In genomic region chr19:29605653-29606419, GRCh38 we compare ENCODE assay signal across 7 cellular contexts.
DNase-seq lines count a peak whose midpoint lies in the region; ATAC-seq and TF ChIP-seq lines count a peak whose summit lies in the region.

Gene POP4 (plus strand): TSS chr19:29606283. CDS start chr19:29606319, 36 bp downstream.

- DNase-seq in NCI-H2081 (lab: John Stamatoyannopoulos, UW) (peak; percentile 93 to 95), T1000 (lab: John Stamatoyannopoulos, UW) (peak; percentile 86), astrocyte of the hippocampus (ENCODE audit: low read depth, low spot score) (peak; percentile 99), hippocampal formation (lab: John Stamatoyannopoulos, UW) (peak; percentile 90 to 94), retinal pigment epithelial cell (ENCODE audit: low read depth) (peak; percentile 78)

- TF ChIP-seq CTCF in retinal pigment epithelial cell (conservative IDR thresholded peaks at IDR 0.05; ENCODE audit: low read depth, low read length): no peak

- ATAC-seq in GM18505 (IDR thresholded peaks at IDR 0.05; ENCODE audit: unreplicated experiment) (peak; percentile 69), HG02973 (IDR thresholded peaks at IDR 0.05; ENCODE audit: unreplicated experiment) (peak; percentile 53)

- TF ChIP-seq POLR2A in GM18505 (IDR thresholded peaks at IDR 0.05; ENCODE audit: borderline replicate concordance, extremely low read depth, insufficient read depth, insufficient read length): peak; percentile 98

- peak within 1 kb of the TSS; percentile 100 for H3K4me3 ChIP-seq in retinal pigment epithelial cell (ENCODE audit: low read length)

Comparison
In these comparisons a context has a peak if more than half of its experiments do, and no peak if none do; other contexts are left out.
1. Peak in every context shown above with its lines: DNase-seq, ATAC-seq and H3K4me3 ChIP-seq.